In genomic region chr6:26048590-26048989, GRCh38 we compare ENCODE assay signal across 21 cellular contexts. TPM values are rescaled to one million over a fixed set of nuclear protein-coding genes. Genes with fewer than 3 reads are reported as not detected.
DNase-seq lines count a peak whose midpoint lies in the region; ATAC-seq, FAIRE-seq and TF ChIP-seq lines count a peak whose summit lies in the region.
"Had no signal": no experiment of that assay in that cellular context is flagged by ENCODE, and none has a peak within 500 bp of the region (broad histone marks: within the 10 kb centered on the region; RNA-seq: fewer than 3 reads in every experiment).

No MANE protein-coding gene starts in this region.

- peaks cover 40% of the 10 kb centered on the region for H3F3A ChIP-seq in DOHH2 (ENCODE audit: control insufficient read depth, insufficient read depth)
- peaks cover 14% of the 10 kb centered on the region for H3F3A ChIP-seq in OCI-LY1 (ENCODE audit: insufficient read depth, low read length)

- H3K4me1 ChIP-seq in A549 = peaks cover 13% of the 10 kb centered on the region; the same call in 1 of the 3 replicates
- H3K4me1 ChIP-seq in DOHH2 (ENCODE audit: control insufficient read depth, low read length) = peaks cover 51% of the 10 kb centered on the region
- H3K4me1 ChIP-seq in OCI-LY1 (ENCODE audit: insufficient read depth, low read length, severe bottlenecking) = peaks cover 54% of the 10 kb centered on the region
- peaks cover 32% of the 10 kb centered on the region for H3K4me1 ChIP-seq in keratinocyte (ENCODE audit: control insufficient read depth, extremely low read depth, insufficient read depth, low read length)

- 64% methylated on average over 2 of the region's 2 CpGs for WGBS in A549 (ENCODE audit: missing lambda C conversion rate)

- H3K9me3 ChIP-seq in A549 (no peaks in the 10 kb centered on the region), DOHH2 (ENCODE audit: control insufficient read depth, insufficient read depth, low read length) (peaks cover 3% of the 10 kb centered on the region; the same call in 1 of the 2 replicates), OCI-LY1 (ENCODE audit: low read length) (no peaks in the 10 kb centered on the region), keratinocyte (ENCODE audit: control insufficient read depth, low read depth, low read length) (no peaks in the 10 kb centered on the region)
- H3K9me3 ChIP-seq: Caco-2 had no signal

- H3K4me3 ChIP-seq in A549 (no peak overlapping the region), DOHH2 (ENCODE audit: low read length) (no peak overlapping the region), OCI-LY1 (ENCODE audit: low read depth, low read length, poor library complexity, severe bottlenecking) (no peak overlapping the region), keratinocyte (ENCODE audit: control insufficient read depth in 2 of 3, extremely low read depth in 1 of 3, insufficient read depth in 2 of 3, low read depth in 1 of 3, low read length in 3 of 3) (no peak overlapping the region)

- TF ChIP-seq CTCF in A549 (IDR thresholded peaks at IDR 0.05) (no peak), DOHH2 (IDR thresholded peaks at IDR 0.05; ENCODE audit: low read depth, low read length, poor library complexity, severe bottlenecking) (no peak), OCI-LY1 (IDR thresholded peaks at IDR 0.05; ENCODE audit: low read length) (no peak), keratinocyte (optimal IDR thresholded peaks at IDR 0.05 in 1 of 3, IDR thresholded peaks at IDR 0.05 in 1 of 3, conservative IDR thresholded peaks at IDR 0.05 in 1 of 3; ENCODE audit: extremely low read depth in 1 of 3, insufficient read depth in 2 of 3, low read length in 3 of 3) (no peak)

- DNase-seq in A549 (ENCODE audit: low read depth in 1 of 2, low spot score in 1 of 2) = no peak
- DNase-seq in keratinocyte (ENCODE audit: low read depth, low spot score) = no peak
- no peak for DNase-seq in activated T-cell treated with anti-CD3 and anti-CD28 coated beads, Interleukin-2, amount 50 U/mL, for 1 hour
- no peak for DNase-seq in SK-N-DZ (ENCODE audit: low spot score)
- DNase-seq in activated CD8-positive, alpha-beta memory T cell treated with anti-CD3 and anti-CD28 coated beads, Interleukin-2, amount 50 U/mL, for 48 hours = no peak
- DNase-seq in NCI-H345 (lab: John Stamatoyannopoulos, UW) = no peak
- DNase-seq: activated naive CD4-positive, alpha-beta T cell; activated T-cell treated with anti-CD3 and anti-CD28 coated beads, Interleukin-2, amount 50 U/mL, for 48 hours; Caco-2; kidney; natural killer cell; NCI-H1092 treated with DMSO at 0.1 percent for 48 hours; NCI-H187; NCI-H2171 treated with DMSO at 0.1 percent for 48 hours; NCI-H524 treated with DMSO at 0.1 percent for 48 hours had no signal

- peak overlapping the region; percentile 9 to 76; a peak in 4 of 6 replicates for H3K27ac ChIP-seq in A549
- peak overlapping the region; percentile 47; the same call in 1 of the 2 replicates for H3K27ac ChIP-seq in DOHH2 (ENCODE audit: low read depth, low read length)
- H3K27ac ChIP-seq in OCI-LY1 (ENCODE audit: low read depth, low read length, poor library complexity, severe bottlenecking) = peak overlapping the region; percentile 99
- H3K27ac ChIP-seq in keratinocyte (ENCODE audit: control insufficient read depth, insufficient read depth, low read length) = no peak overlapping the region
- H3K27ac ChIP-seq: C4-2B had no signal

- TF ChIP-seq POLR2A in A549 (IDR thresholded peaks at IDR 0.05; ENCODE audit: low read length) = no peak

- H3K27me3 ChIP-seq in DOHH2 (ENCODE audit: control insufficient read depth, low read length) (no peaks in the 10 kb centered on the region), OCI-LY1 (ENCODE audit: insufficient read depth, low read length) (no peaks in the 10 kb centered on the region), keratinocyte (ENCODE audit: control insufficient read depth, extremely low read depth, insufficient read depth, low read length) (no peaks in the 10 kb centered on the region)

- POLR2A ChIA-PET in A549 (lab: Yijun Ruan, JAX) = interaction anchor here (0.8 to 9.2 kb wide), 3 partner anchors 19 to 75 kb away, joined by 3 to 238 read pairs (median 4); a partner anchor contains a TSS

- no peak for TF ChIP-seq EP300 in A549 (IDR thresholded peaks at IDR 0.05)

- H3K36me3 ChIP-seq in DOHH2 (ENCODE audit: control insufficient read depth, low read length) (peaks cover 14% of the 10 kb centered on the region; the same call in 1 of the 2 replicates), OCI-LY1 (ENCODE audit: insufficient read depth, low read length) (no peaks in the 10 kb centered on the region), keratinocyte (ENCODE audit: control insufficient read depth in 2 of 2, extremely low read depth in 1 of 2, insufficient read depth in 2 of 2, low read length in 2 of 2) (no peaks in the 10 kb centered on the region)

- CTCF ChIA-PET in A549 (lab: Yijun Ruan, JAX) = interaction anchor here (0.7 to 1.4 kb wide), 3 partner anchors 17 to 47 kb away, joined by 3 to 6 read pairs (median 4); a partner anchor contains a TSS

- H3K79me2 ChIP-seq in DOHH2 (ENCODE audit: control insufficient read depth, low read length) = peaks cover 3% of the 10 kb centered on the region; the same call in 1 of the 2 replicates
- H3K79me2 ChIP-seq in OCI-LY1 (ENCODE audit: insufficient read depth, low read length) = no peaks in the 10 kb centered on the region
- no peaks in the 10 kb centered on the region for H3K79me2 ChIP-seq in keratinocyte (ENCODE audit: control insufficient read depth, insufficient read depth, low read length)

- H3K9ac ChIP-seq in OCI-LY1 (ENCODE audit: low read length) (peak overlapping the region; percentile 34; the same call in 1 of the 2 replicates), keratinocyte (ENCODE audit: control insufficient read depth, extremely low read depth, insufficient read depth, low read length) (no peak overlapping the region)

- H4K20me1 ChIP-seq in DOHH2 (ENCODE audit: control insufficient read depth, insufficient read depth, low read depth, low read length) (no peaks in the 10 kb centered on the region), OCI-LY1 (ENCODE audit: insufficient read depth, low read length) (no peaks in the 10 kb centered on the region), keratinocyte (ENCODE audit: control insufficient read depth, extremely low read depth, insufficient read depth, low read length) (no peaks in the 10 kb centered on the region)

- dilution Hi-C loops in keratinocyte (cut with MboI; ENCODE audit: extremely low pct_ligation_motif_present, low sequenced_read_pairs) = no loop called here

- TF ChIP-seq RAD21 in A549 (conservative IDR thresholded peaks at IDR 0.05 in 1 of 2, IDR thresholded peaks at IDR 0.05 in 1 of 2) = no peak

- no peak for FAIRE-seq in A549 (lab: Jason Lieb, UNC)
- no peak for FAIRE-seq in keratinocyte (lab: Jason Lieb, UNC)
- FAIRE-seq: HepG2, kidney, RCC 7860 had no signal

- H3K9me2 ChIP-seq in DOHH2 (replicated peaks; ENCODE audit: control insufficient read depth, low read length) = no peaks in the 10 kb centered on the region
- H3K9me2 ChIP-seq in OCI-LY1 (ENCODE audit: low read depth, low read length) = no peaks in the 10 kb centered on the region

- no peak for ATAC-seq in A549
- ATAC-seq: activated CD4-positive, CD25-positive, alpha-beta regulatory T cell treated with anti-CD3 and anti-CD28 coated beads, Interleukin-2, amount 50 U/mL, for 24 hours; HepG2; natural killer cell had no signal

- no peaks in the 10 kb centered on the region for H3K9me1 ChIP-seq in keratinocyte (ENCODE audit: control insufficient read depth, extremely low read depth, insufficient read depth, low read length)

- H2AFZ ChIP-seq in OCI-LY1 (ENCODE audit: low read length) (no peak overlapping the region), keratinocyte (ENCODE audit: control insufficient read depth, low read length) (peak overlapping the region; percentile 5)

- H3K4me2 ChIP-seq in A549 (0 out of 3 replicates have a peak overlapping the region, but pooled peaks have one; percentile 7), DOHH2 (ENCODE audit: low read length) (no peak overlapping the region), OCI-LY1 (ENCODE audit: low read length) (no peak overlapping the region), keratinocyte (ENCODE audit: control insufficient read depth, extremely low read depth, insufficient read depth, low read depth, low read length) (no peak overlapping the region)

TF ChIP-seq in A549, 52 proteins besides CTCF, POLR2A, EP300 and RAD21:
- TF ChIP-seq RFX5 (IDR thresholded peaks at IDR 0.05) (no peak), RARB (CRISPR knock-in tag; IDR thresholded peaks at IDR 0.05) (no peak), MAX (IDR thresholded peaks at IDR 0.05) (no peak), JUN (IDR thresholded peaks at IDR 0.05) (no peak), GATA3 (IDR thresholded peaks at IDR 0.05; ENCODE audit: borderline replicate concordance) (no peak)

RNA-seq across cellular contexts. Expression of gene HFE, which starts 38.6 kb away (rescaled TPM):
- 31.7 and 35.9 TPM in 2 replicates for polyA plus RNA-seq in A549 (2011; rRNA removed)
- polyA plus RNA-seq in A549 (2012; cell fraction: cytosol; rRNA removed) = 14.3 and 14.8 TPM in 2 replicates
- 16.5 and 16.8 TPM in 2 replicates for polyA plus RNA-seq in A549 (2012; cell fraction: nucleus; rRNA removed)
- polyA plus RNA-seq in A549 (2017; fragmentation: RNase III; extraction: RNeasy Plus Mini Kit Qiagen cat#74134 plus additional on column Dnase treatment) = 15.5 to 19.9 TPM (median 18.1 TPM) in 3 replicates
- 25.1 and 35.6 TPM in 2 replicates for polyA minus RNA-seq in A549 (2011; rRNA and poly(A)+ RNA removed)
- polyA plus RNA-seq in keratinocyte = 13.8 to 18.6 TPM (median 18.4 TPM) in 3 replicates
- 1.8 TPM for polyA plus RNA-seq in keratinocyte (2011; ENCODE audit: low read depth)
- polyA plus RNA-seq in keratinocyte (2011; cell fraction: cytosol; rRNA removed) = 4.8 and 5.8 TPM in 2 replicates
- polyA plus RNA-seq in keratinocyte (2011; cell fraction: nucleus; rRNA removed) = 22.5 and 22.9 TPM in 2 replicates
- 3.0 and 11.8 TPM in 2 replicates for polyA plus RNA-seq in keratinocyte (2012; ENCODE audit: low replicate concordance)
- polyA minus RNA-seq in keratinocyte = 16.8 to 21.1 TPM (median 19.5 TPM) in 3 replicates
- polyA minus RNA-seq in keratinocyte (2011; cell fraction: cytosol; rRNA and poly(A)+ RNA removed) = 13.0 TPM
- polyA minus RNA-seq in keratinocyte (2011; cell fraction: nucleus; rRNA and poly(A)+ RNA removed) = 19.5 and 31.3 TPM in 2 replicates
- not detected in 2 replicates for polyA plus RNA-seq in SK-N-DZ (2014; cell fraction: cytosol; rRNA removed)
- polyA plus RNA-seq in SK-N-DZ (2014; cell fraction: nucleus; rRNA removed) = not detected in 2 replicates
